ENCODE assay signal across 8 cellular contexts in genomic region chr19:43934985-43935708, GRCh38. TPM values are rescaled to one million over a fixed set of nuclear protein-coding genes. Genes with fewer than 3 reads are reported as not detected.
DNase-seq lines count a peak whose midpoint lies in the region; ATAC-seq and TF ChIP-seq lines count a peak whose summit lies in the region.

TSS of gene ZNF45 (minus strand) at chr19:43935282. CDS start at chr19:43922185, 13,097 bp downstream.

- H3K27me3 ChIP-seq in H7 (ENCODE audit: control insufficient read depth, insufficient read depth, low read length) (no peaks in the 10 kb centered on the region), MG63 (no peaks in the 10 kb centered on the region)

- peak; percentile 99 for ATAC-seq in stimulated activated naive CD8-positive, alpha-beta T cell treated with anti-CD3 and anti-CD28 coated beads, Interleukin-15, amount 100 ng/mL, for 72 hours

- H3K4me1 Mint-ChIP-seq in nephron progenitor cell: peaks cover 13% of the 10 kb centered on the region
- peaks cover 9% of the 10 kb centered on the region for H3K4me1 Mint-ChIP-seq in stimulated activated naive CD8-positive, alpha-beta T cell treated with anti-CD3 and anti-CD28 coated beads, Interleukin-15, amount 100 ng/mL, for 72 hours

- H3K4me3 ChIP-seq in H7 (ENCODE audit: insufficient read depth, low read depth, low read length) (peak within 1 kb of the TSS; percentile 81), MG63 (peak within 1 kb of the TSS; percentile 75), fibroblast of the aortic adventitia (ENCODE audit: low read depth, low read length) (peak within 1 kb of the TSS; percentile 81)

- no peak for TF ChIP-seq CTCF in fibroblast of the aortic adventitia (IDR thresholded peaks at IDR 0.05; ENCODE audit: insufficient read depth, low read length)
- no peak for TF ChIP-seq CTCF in nephron progenitor cell (IDR thresholded peaks at IDR 0.05)

- H3K27me3 Mint-ChIP-seq in nephron progenitor cell (ENCODE audit: low read depth, poor library complexity): peaks cover 10% of the 10 kb centered on the region
- H3K27me3 Mint-ChIP-seq in stimulated activated naive CD8-positive, alpha-beta T cell treated with anti-CD3 and anti-CD28 coated beads, Interleukin-15, amount 100 ng/mL, for 72 hours: no peaks in the 10 kb centered on the region

- peaks cover 25% of the 10 kb centered on the region for H3K9me3 ChIP-seq in MG63

- peak within 1 kb of the TSS; percentile 97 for H3K4me3 Mint-ChIP-seq in nephron progenitor cell
- H3K4me3 Mint-ChIP-seq in stimulated activated naive CD8-positive, alpha-beta T cell treated with anti-CD3 and anti-CD28 coated beads, Interleukin-15, amount 100 ng/mL, for 72 hours: peak within 1 kb of the TSS; percentile 91 to 93

- DNase-seq in EL (peak; percentile 93), H7 (peak; percentile 89), MG63 (peak; percentile 93), SIG-M5 (lab: John Stamatoyannopoulos, UW) (peak; percentile 27), activated gamma-delta T cell (lab: John Stamatoyannopoulos, UW) (peak; percentile 54), fibroblast of the aortic adventitia (ENCODE audit: low read depth) (peak; percentile 87), nephron progenitor cell (peak; percentile 87)
- DNase-seq in stimulated activated naive CD8-positive, alpha-beta T cell treated with anti-CD3 and anti-CD28 coated beads, Interleukin-15, amount 100 ng/mL, for 72 hours: peak; percentile 78 to 87

- peaks cover 39% of the 10 kb centered on the region for H3K9me3 Mint-ChIP-seq in nephron progenitor cell
- peaks cover 13 to 14% of the 10 kb centered on the region in 2 donors for H3K9me3 Mint-ChIP-seq in stimulated activated naive CD8-positive, alpha-beta T cell treated with anti-CD3 and anti-CD28 coated beads, Interleukin-15, amount 100 ng/mL, for 72 hours

- peaks cover 41% of the 10 kb centered on the region for H3K36me3 Mint-ChIP-seq in nephron progenitor cell (ENCODE audit: low read depth)

- H3K27ac Mint-ChIP-seq in nephron progenitor cell: peak within 1 kb of the TSS; percentile 92
- H3K27ac Mint-ChIP-seq in stimulated activated naive CD8-positive, alpha-beta T cell treated with anti-CD3 and anti-CD28 coated beads, Interleukin-15, amount 100 ng/mL, for 72 hours: peak within 1 kb of the TSS; percentile 91 to 95

- peaks cover 5% of the 10 kb centered on the region for H3K36me3 ChIP-seq in H7 (replicated peaks; ENCODE audit: control insufficient read depth, insufficient read depth, low read length)
- peaks cover 28% of the 10 kb centered on the region for H3K36me3 ChIP-seq in MG63

RNA-seq across cellular contexts. Expression of gene ZNF45, which starts in this region (rescaled TPM):
- total RNA-seq in H7 (2014; rRNA removed; shearing (Covaris generic)): 11.6 and 11.9 TPM in 2 replicates
- 6.8 and 8.6 TPM in 2 replicates for total RNA-seq in MG63 (2014; rRNA removed; shearing (Covaris generic); ENCODE audit: low replicate concordance)
- total RNA-seq in fibroblast of the aortic adventitia (ENCODE audit: low replicate concordance): 5.6 and 18.6 TPM in 2 replicates

Comparison
In these comparisons a context has a peak if more than half of its experiments do, and no peak if none do; other contexts are left out.
1. Peak in every context shown above with its lines: DNase-seq, ATAC-seq and H3K4me3 ChIP-seq.
2. DNase-seq: peak in every context shown above with its lines; median percentile 93 in EL; 93 in MG63; 89 in H7; 87 in fibroblast of the aortic adventitia; 87 in nephron progenitor cell; 82 in stimulated activated naive CD8-positive, alpha-beta T cell treated with anti-CD3 and anti-CD28 coated beads, Interleukin-15, amount 100 ng/mL, for 72 hours; 54 in activated gamma-delta T cell; 27 in SIG-M5.